Comparison of ENCODE assay signal across 1 cellular context in genomic region chr11:47269829-47270305, GRCh38.
TF ChIP-seq lines count a peak whose summit lies in the region.

Gene MADD (plus strand): TSS chr11:47270133.

TF ChIP-seq in K562, 482 proteins besides CTCF, POLR2A, EP300 and RAD21 (continued from another document and continues in another):
- TF ChIP-seq ZNF639 (CRISPR knock-in tag; conservative IDR thresholded peaks at IDR 0.05 in 1 of 2, IDR thresholded peaks at IDR 0.05 in 1 of 2) (no peak), RUNX1 (IDR thresholded peaks at IDR 0.05; ENCODE audit: low read depth) (no peak), E2F4 (CRISPR knock-in tag; IDR thresholded peaks at IDR 0.05; ENCODE audit: low read depth) (no peak), ZC3H11A (IDR thresholded peaks at IDR 0.05; ENCODE audit: low read depth, low read length) (no peak), NR3C1 (CRISPR knock-in tag; IDR thresholded peaks at IDR 0.05) (no peak), E4F1 (CRISPR knock-in tag; IDR thresholded peaks at IDR 0.05; ENCODE audit: borderline replicate concordance) (no peak), POLR2B (IDR thresholded peaks at IDR 0.05; ENCODE audit: low read depth, partially characterized antibody) (peak; percentile 43), PREB (CRISPR knock-in tag; IDR thresholded peaks at IDR 0.05) (no peak), ELF1 (tag; IDR thresholded peaks at IDR 0.05) (no peak), PML (IDR thresholded peaks at IDR 0.05; ENCODE audit: low read length) (no peak), RERE (CRISPR knock-in tag; IDR thresholded peaks at IDR 0.05; ENCODE audit: borderline replicate concordance) (no peak), SRSF1 (IDR thresholded peaks at IDR 0.05; ENCODE audit: low read depth, low read length) (no peak), SMAD3 (CRISPR knock-in tag; conservative IDR thresholded peaks at IDR 0.05) (no peak), HDAC2 (IDR thresholded peaks at IDR 0.05) (no peak), BRD4 (IDR thresholded peaks at IDR 0.05) (no peak), BRCA1 (IDR thresholded peaks at IDR 0.05) (no peak), BRCA1 (CRISPR knock-in tag; IDR thresholded peaks at IDR 0.05) (no peak), CHD2 (IDR thresholded peaks at IDR 0.05; ENCODE audit: low read depth, low read length) (peak; percentile 2), THRAP3 (IDR thresholded peaks at IDR 0.05; ENCODE audit: borderline replicate concordance) (no peak), SRSF7 (optimal IDR thresholded peaks at IDR 0.05; ENCODE audit: low read depth, low read length) (no peak), GTF2A2 (tag; IDR thresholded peaks at IDR 0.05) (no peak), ZFP30 (CRISPR knock-in tag; IDR thresholded peaks at IDR 0.05; ENCODE audit: borderline replicate concordance) (no peak), SAFB (IDR thresholded peaks at IDR 0.05; ENCODE audit: borderline replicate concordance, low read depth, low read length) (peak; percentile 58; the same call in 1 of the 2 replicates), MEIS2 (IDR thresholded peaks at IDR 0.05; ENCODE audit: partially characterized antibody) (peak; percentile 4), FOXP1 (CRISPR knock-in tag; IDR thresholded peaks at IDR 0.05) (0 out of 2 replicates have a peak, but pooled peaks have one; percentile 68), ZNF282 (CRISPR knock-in tag; IDR thresholded peaks at IDR 0.05) (peak; percentile 51; the same call in 1 of the 2 replicates)
- TF ChIP-seq, protein P1, sequence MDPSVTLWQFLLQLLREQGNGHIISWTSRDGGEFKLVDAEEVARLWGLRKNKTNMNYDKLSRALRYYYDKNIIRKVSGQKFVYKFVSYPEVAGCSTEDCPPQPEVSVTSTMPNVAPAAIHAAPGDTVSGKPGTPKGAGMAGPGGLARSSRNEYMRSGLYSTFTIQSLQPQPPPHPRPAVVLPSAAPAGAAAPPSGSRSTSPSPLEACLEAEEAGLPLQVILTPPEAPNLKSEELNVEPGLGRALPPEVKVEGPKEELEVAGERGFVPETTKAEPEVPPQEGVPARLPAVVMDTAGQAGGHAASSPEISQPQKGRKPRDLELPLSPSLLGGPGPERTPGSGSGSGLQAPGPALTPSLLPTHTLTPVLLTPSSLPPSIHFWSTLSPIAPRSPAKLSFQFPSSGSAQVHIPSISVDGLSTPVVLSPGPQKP (CRISPR knock-in tag; IDR thresholded peaks at IDR 0.05): no peak
- TF ChIP-seq, protein P2, sequence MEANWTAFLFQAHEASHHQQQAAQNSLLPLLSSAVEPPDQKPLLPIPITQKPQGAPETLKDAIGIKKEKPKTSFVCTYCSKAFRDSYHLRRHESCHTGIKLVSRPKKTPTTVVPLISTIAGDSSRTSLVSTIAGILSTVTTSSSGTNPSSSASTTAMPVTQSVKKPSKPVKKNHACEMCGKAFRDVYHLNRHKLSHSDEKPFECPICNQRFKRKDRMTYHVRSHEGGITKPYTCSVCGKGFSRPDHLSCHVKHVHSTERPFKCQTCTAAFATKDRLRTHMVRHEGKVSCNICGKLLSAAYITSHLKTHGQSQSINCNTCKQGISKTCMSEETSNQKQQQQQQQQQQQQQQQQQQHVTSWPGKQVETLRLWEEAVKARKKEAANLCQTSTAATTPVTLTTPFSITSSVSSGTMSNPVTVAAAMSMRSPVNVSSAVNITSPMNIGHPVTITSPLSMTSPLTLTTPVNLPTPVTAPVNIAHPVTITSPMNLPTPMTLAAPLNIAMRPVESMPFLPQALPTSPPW (CRISPR knock-in tag; IDR thresholded peaks at IDR 0.05): peak; percentile 74
- TF ChIP-seq, protein P3, sequence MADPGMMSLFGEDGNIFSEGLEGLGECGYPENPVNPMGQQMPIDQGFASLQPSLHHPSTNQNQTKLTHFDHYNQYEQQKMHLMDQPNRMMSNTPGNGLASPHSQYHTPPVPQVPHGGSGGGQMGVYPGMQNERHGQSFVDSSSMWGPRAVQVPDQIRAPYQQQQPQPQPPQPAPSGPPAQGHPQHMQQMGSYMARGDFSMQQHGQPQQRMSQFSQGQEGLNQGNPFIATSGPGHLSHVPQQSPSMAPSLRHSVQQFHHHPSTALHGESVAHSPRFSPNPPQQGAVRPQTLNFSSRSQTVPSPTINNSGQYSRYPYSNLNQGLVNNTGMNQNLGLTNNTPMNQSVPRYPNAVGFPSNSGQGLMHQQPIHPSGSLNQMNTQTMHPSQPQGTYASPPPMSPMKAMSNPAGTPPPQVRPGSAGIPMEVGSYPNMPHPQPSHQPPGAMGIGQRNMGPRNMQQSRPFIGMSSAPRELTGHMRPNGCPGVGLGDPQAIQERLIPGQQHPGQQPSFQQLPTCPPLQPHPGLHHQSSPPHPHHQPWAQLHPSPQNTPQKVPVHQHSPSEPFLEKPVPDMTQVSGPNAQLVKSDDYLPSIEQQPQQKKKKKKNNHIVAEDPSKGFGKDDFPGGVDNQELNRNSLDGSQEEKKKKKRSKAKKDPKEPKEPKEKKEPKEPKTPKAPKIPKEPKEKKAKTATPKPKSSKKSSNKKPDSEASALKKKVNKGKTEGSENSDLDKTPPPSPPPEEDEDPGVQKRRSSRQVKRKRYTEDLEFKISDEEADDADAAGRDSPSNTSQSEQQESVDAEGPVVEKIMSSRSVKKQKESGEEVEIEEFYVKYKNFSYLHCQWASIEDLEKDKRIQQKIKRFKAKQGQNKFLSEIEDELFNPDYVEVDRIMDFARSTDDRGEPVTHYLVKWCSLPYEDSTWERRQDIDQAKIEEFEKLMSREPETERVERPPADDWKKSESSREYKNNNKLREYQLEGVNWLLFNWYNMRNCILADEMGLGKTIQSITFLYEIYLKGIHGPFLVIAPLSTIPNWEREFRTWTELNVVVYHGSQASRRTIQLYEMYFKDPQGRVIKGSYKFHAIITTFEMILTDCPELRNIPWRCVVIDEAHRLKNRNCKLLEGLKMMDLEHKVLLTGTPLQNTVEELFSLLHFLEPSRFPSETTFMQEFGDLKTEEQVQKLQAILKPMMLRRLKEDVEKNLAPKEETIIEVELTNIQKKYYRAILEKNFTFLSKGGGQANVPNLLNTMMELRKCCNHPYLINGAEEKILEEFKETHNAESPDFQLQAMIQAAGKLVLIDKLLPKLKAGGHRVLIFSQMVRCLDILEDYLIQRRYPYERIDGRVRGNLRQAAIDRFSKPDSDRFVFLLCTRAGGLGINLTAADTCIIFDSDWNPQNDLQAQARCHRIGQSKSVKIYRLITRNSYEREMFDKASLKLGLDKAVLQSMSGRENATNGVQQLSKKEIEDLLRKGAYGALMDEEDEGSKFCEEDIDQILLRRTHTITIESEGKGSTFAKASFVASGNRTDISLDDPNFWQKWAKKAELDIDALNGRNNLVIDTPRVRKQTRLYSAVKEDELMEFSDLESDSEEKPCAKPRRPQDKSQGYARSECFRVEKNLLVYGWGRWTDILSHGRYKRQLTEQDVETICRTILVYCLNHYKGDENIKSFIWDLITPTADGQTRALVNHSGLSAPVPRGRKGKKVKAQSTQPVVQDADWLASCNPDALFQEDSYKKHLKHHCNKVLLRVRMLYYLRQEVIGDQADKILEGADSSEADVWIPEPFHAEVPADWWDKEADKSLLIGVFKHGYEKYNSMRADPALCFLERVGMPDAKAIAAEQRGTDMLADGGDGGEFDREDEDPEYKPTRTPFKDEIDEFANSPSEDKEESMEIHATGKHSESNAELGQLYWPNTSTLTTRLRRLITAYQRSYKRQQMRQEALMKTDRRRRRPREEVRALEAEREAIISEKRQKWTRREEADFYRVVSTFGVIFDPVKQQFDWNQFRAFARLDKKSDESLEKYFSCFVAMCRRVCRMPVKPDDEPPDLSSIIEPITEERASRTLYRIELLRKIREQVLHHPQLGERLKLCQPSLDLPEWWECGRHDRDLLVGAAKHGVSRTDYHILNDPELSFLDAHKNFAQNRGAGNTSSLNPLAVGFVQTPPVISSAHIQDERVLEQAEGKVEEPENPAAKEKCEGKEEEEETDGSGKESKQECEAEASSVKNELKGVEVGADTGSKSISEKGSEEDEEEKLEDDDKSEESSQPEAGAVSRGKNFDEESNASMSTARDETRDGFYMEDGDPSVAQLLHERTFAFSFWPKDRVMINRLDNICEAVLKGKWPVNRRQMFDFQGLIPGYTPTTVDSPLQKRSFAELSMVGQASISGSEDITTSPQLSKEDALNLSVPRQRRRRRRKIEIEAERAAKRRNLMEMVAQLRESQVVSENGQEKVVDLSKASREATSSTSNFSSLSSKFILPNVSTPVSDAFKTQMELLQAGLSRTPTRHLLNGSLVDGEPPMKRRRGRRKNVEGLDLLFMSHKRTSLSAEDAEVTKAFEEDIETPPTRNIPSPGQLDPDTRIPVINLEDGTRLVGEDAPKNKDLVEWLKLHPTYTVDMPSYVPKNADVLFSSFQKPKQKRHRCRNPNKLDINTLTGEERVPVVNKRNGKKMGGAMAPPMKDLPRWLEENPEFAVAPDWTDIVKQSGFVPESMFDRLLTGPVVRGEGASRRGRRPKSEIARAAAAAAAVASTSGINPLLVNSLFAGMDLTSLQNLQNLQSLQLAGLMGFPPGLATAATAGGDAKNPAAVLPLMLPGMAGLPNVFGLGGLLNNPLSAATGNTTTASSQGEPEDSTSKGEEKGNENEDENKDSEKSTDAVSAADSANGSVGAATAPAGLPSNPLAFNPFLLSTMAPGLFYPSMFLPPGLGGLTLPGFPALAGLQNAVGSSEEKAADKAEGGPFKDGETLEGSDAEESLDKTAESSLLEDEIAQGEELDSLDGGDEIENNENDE (IDR thresholded peaks at IDR 0.05; ENCODE audit: low read depth, low read length): no peak
